Comparison of ENCODE assay signal across 8 cellular contexts in genomic region chr7:131327626-131328386, GRCh38. TPM values are rescaled to one million over a fixed set of nuclear protein-coding genes. Genes with fewer than 3 reads are reported as not detected.
DNase-seq lines count a peak whose midpoint lies in the region; ATAC-seq and TF ChIP-seq lines count a peak whose summit lies in the region.

Gene MKLN1, plus strand, starts transcription at chr7:131327876. Its CDS starts 24 bp downstream, at chr7:131327900.

- H3K36me3 ChIP-seq in A673 (ENCODE audit: insufficient read depth, low read length, poor library complexity, severe bottlenecking) = peaks cover under 1% of the 10 kb centered on the region
- H3K36me3 ChIP-seq in WERI-Rb-1 = peaks cover 6% of the 10 kb centered on the region
- no peaks in the 10 kb centered on the region for H3K36me3 ChIP-seq in breast epithelium
- H3K36me3 ChIP-seq in smooth muscle cell (ENCODE audit: low read depth) = no peaks in the 10 kb centered on the region

- peak; percentile 94 for DNase-seq in A673 (ENCODE audit: low spot score)
- DNase-seq in NCI-H2171 (lab: John Stamatoyannopoulos, UW) = peak; percentile 91
- DNase-seq in WERI-Rb-1 = peak; percentile 92
- peak; percentile 85 to 89 for DNase-seq in breast epithelium (ENCODE audit: low spot score in 2 of 2)
- peak; percentile 97 for DNase-seq in iPS-NIHi7 (ENCODE audit: extremely low spot score)
- peak; percentile 66 for DNase-seq in smooth muscle cell (lab: John Stamatoyannopoulos, UW; ENCODE audit: unreplicated experiment)

- peak within 1 kb of the TSS; percentile 75 for H3K4me3 ChIP-seq in A673 (ENCODE audit: low read depth, low read length, poor library complexity, severe bottlenecking)
- H3K4me3 ChIP-seq in WERI-Rb-1 (ENCODE audit: low read depth, low read length) = peak within 1 kb of the TSS; percentile 100
- H3K4me3 ChIP-seq in breast epithelium = peak within 1 kb of the TSS; percentile 80 to 98 (median 94)
- H3K4me3 ChIP-seq in smooth muscle cell = peak within 1 kb of the TSS; percentile 94

- peak within 1 kb of the TSS; percentile 89 for H2AFZ ChIP-seq in smooth muscle cell (ENCODE audit: low read depth)

- H3K9me3 ChIP-seq in A673 (ENCODE audit: low read depth, low read length, poor library complexity, severe bottlenecking) (no peaks in the 10 kb centered on the region), WERI-Rb-1 (ENCODE audit: severe bottlenecking) (no peaks in the 10 kb centered on the region), breast epithelium (no peaks in the 10 kb centered on the region), smooth muscle cell (replicated peaks; ENCODE audit: low read depth) (no peaks in the 10 kb centered on the region)

- POLR2A ChIA-PET in A673 (lab: Charles Lee; ENCODE audit: low non-redundant PET) = interaction anchor here (0.6 kb wide), 1 partner anchor 172 kb away, joined by 3 read pairs; no protein-coding TSS in a partner anchor

- BruUV-seq in A673 (replicated peaks; lab: Mats Ljungman, UMichigan) = no TSS peak

- WGBS in smooth muscle cell (ENCODE audit: low lambda C conversion rate) = under 1% methylated on average over 55 of the region's 70 CpGs

- ATAC-seq in GM18858 (IDR thresholded peaks at IDR 0.05; ENCODE audit: unreplicated experiment) = peak; percentile 74
- peak; percentile 83 for ATAC-seq in HG03066 (IDR thresholded peaks at IDR 0.05; ENCODE audit: low read depth, unreplicated experiment)

- H3K27ac ChIP-seq in A673 (ENCODE audit: low read depth, low read length, poor library complexity, severe bottlenecking) (peak within 1 kb of the TSS; percentile 99), WERI-Rb-1 (peak within 1 kb of the TSS; percentile 96), breast epithelium (peak within 1 kb of the TSS; percentile 98 to 99), smooth muscle cell (ENCODE audit: low read depth) (peak within 1 kb of the TSS; percentile 98)

- TF ChIP-seq CTCF in A673 (conservative IDR thresholded peaks at IDR 0.05; ENCODE audit: low read depth, low read length) = no peak
- no peak for TF ChIP-seq CTCF in WERI-Rb-1 (IDR thresholded peaks at IDR 0.05; ENCODE audit: low read depth, low read length)
- peak in 1 of 3 donors; percentile 9 for TF ChIP-seq CTCF in breast epithelium (IDR thresholded peaks at IDR 0.05)
- no peak for TF ChIP-seq CTCF in smooth muscle cell (IDR thresholded peaks at IDR 0.05; ENCODE audit: borderline replicate concordance, insufficient read depth, poor library complexity, severe bottlenecking)

- no peaks in the 10 kb centered on the region for H3F3A ChIP-seq in smooth muscle cell (ENCODE audit: low read depth)

- H3K4me2 ChIP-seq in smooth muscle cell = peak within 1 kb of the TSS; percentile 95

- peaks cover 39% of the 10 kb centered on the region for H4K20me1 ChIP-seq in smooth muscle cell (ENCODE audit: low read depth)

- peak within 1 kb of the TSS; percentile 99 for H3K9ac ChIP-seq in smooth muscle cell (ENCODE audit: low read depth)

- TF ChIP-seq POLR2A in breast epithelium (IDR thresholded peaks at IDR 0.05) = peak; percentile 66

- intact Hi-C loops in A673 (cut with micrococcal nuclease; ENCODE audit: unreplicated experiment) (loop anchor here (5.0 kb wide), 1 partner anchor 221 kb away; no protein-coding TSS in a partner anchor), breast epithelium (cut with DNase I; ENCODE audit: low total_unique reads) (no loop called here)

- peaks cover 49% of the 10 kb centered on the region for H3K79me2 ChIP-seq in smooth muscle cell (ENCODE audit: low read depth)

- H3K4me1 ChIP-seq in A673 (ENCODE audit: insufficient read depth, low read length, poor library complexity, severe bottlenecking) (peaks cover 17% of the 10 kb centered on the region), breast epithelium (peaks cover 0 to 5% of the 10 kb centered on the region in 2 donors), smooth muscle cell (ENCODE audit: low read depth) (peaks cover 23% of the 10 kb centered on the region)

- H3K27me3 ChIP-seq in A673 (replicated peaks; ENCODE audit: insufficient read depth, low read depth, low read length, poor library complexity) (no peaks in the 10 kb centered on the region), WERI-Rb-1 (ENCODE audit: insufficient read depth, low read depth, severe bottlenecking) (no peaks in the 10 kb centered on the region), breast epithelium (no peaks in the 10 kb centered on the region), smooth muscle cell (ENCODE audit: low read depth) (no peaks in the 10 kb centered on the region)

- CTCF ChIA-PET in A673 (lab: Charles Lee) = no interaction called here

RNA-seq across cellular contexts. Expression of gene MKLN1, which starts in this region (rescaled TPM):
- 83.5 and 90.2 TPM in 2 replicates for total RNA-seq in A673 (2021)
- total RNA-seq in breast epithelium = 100 to 1,000 TPM in 1 of 3 donors, 10 to 100 TPM in 2; 78.1 to 113 (median 80.3) TPM
- 45.3 and 55.5 TPM in 2 replicates for total RNA-seq in smooth muscle cell
- polyA plus RNA-seq in smooth muscle cell = 26.3 and 26.8 TPM in 2 replicates

Comparison
In these comparisons a context has a peak if more than half of its experiments do, and no peak if none do; other contexts are left out.
1. Peak in every context shown above with its lines: DNase-seq, ATAC-seq, H3K4me3 ChIP-seq and H3K27ac ChIP-seq.